ENCODE assay signal across 25 cellular contexts in genomic region chrX:100085851-100086250, GRCh38.
DNase-seq lines count a peak whose midpoint lies in the region; ATAC-seq and TF ChIP-seq lines count a peak whose summit lies in the region.
"Had no signal": no experiment of that assay in that cellular context is flagged by ENCODE, and none has a peak within 500 bp of the region (broad histone marks: within the 10 kb centered on the region; RNA-seq: fewer than 3 reads in every experiment).

No MANE protein-coding gene starts in this region.

- peaks cover 1% of the 10 kb centered on the region for H3K9me3 Mint-ChIP-seq in activated CD8-positive, alpha-beta T cell treated with anti-CD3 and anti-CD28 coated beads for 36 hours

- DNase-seq in NCI-H748 (lab: John Stamatoyannopoulos, UW; ENCODE audit: unreplicated experiment) (peak; percentile 8), NCI-H748 treated with DMSO at 0.1 percent for 48 hours (lab: John Stamatoyannopoulos, UW) (no peak), NCI-H1105 (lab: John Stamatoyannopoulos, UW) (peak; percentile 17), fibroblast of mammary gland (ENCODE audit: low read depth) (peak; percentile 20), foreskin melanocyte (no peak)
- DNase-seq in activated CD8-positive, alpha-beta T cell treated with anti-CD3 and anti-CD28 coated beads for 36 hours = no peak
- DNase-seq in stimulated activated CD8-positive, alpha-beta memory T cell treated with anti-CD3 and anti-CD28 coated beads, Interleukin-4, amount 100 ng/mL, for 48 hours = no peak
- DNase-seq: AML-193; C1 segment of cervical spinal cord; CD4-positive, alpha-beta memory T cell; COR-L47; DMS53; H7; HFFc6; IMR-90; KG1; MM.1S; NCI-H1417 treated with DMSO at 0.1 percent for 48 hours; NCI-H1694 treated with DMSO at 0.1 percent for 48 hours; NCI-H2081; NCI-H2171 treated with DMSO at 0.1 percent for 48 hours; NCI-H345; NCI-H526 treated with DMSO at 0.1 percent for 48 hours; SIG-M5 had no signal

- intact Hi-C loops in activated CD8-positive, alpha-beta T cell treated with anti-CD3 and anti-CD28 coated beads for 36 hours (cut with micrococcal nuclease) = no loop called here

- CTCF ChIA-PET in activated CD8-positive, alpha-beta T cell treated with anti-CD3 and anti-CD28 coated beads for 36 hours (lab: Charles Lee) = no interaction called here

- no peak overlapping the region for H3K4me3 ChIP-seq in fibroblast of mammary gland (ENCODE audit: control insufficient read depth, low read depth, low read length)
- H3K4me3 ChIP-seq: SK-N-MC had no signal

- H3K36me3 Mint-ChIP-seq in activated CD8-positive, alpha-beta T cell treated with anti-CD3 and anti-CD28 coated beads for 36 hours (ENCODE audit: low read depth) = no peaks in the 10 kb centered on the region
- H3K36me3 Mint-ChIP-seq: CD4-positive, alpha-beta memory T cell had no signal

- H3K27me3 Mint-ChIP-seq in activated CD8-positive, alpha-beta T cell treated with anti-CD3 and anti-CD28 coated beads for 36 hours = no peaks in the 10 kb centered on the region
- H3K27me3 Mint-ChIP-seq: CD4-positive, alpha-beta memory T cell had no signal

- no peaks in the 10 kb centered on the region for H3K4me1 Mint-ChIP-seq in activated CD8-positive, alpha-beta T cell treated with anti-CD3 and anti-CD28 coated beads for 36 hours (ENCODE audit: low read depth)
- H3K4me1 Mint-ChIP-seq: CD4-positive, alpha-beta memory T cell had no signal

- no peak for TF ChIP-seq CTCF in fibroblast of mammary gland (conservative IDR thresholded peaks at IDR 0.05; ENCODE audit: control insufficient read depth, insufficient read depth, low read depth, low read length)
- TF ChIP-seq CTCF in activated CD8-positive, alpha-beta T cell treated with anti-CD3 and anti-CD28 coated beads for 36 hours (IDR thresholded peaks at IDR 0.05) = no peak

- no peak overlapping the region for H3K4me3 Mint-ChIP-seq in activated CD8-positive, alpha-beta T cell treated with anti-CD3 and anti-CD28 coated beads for 36 hours
- H3K4me3 Mint-ChIP-seq: CD4-positive, alpha-beta memory T cell; HFFc6 had no signal

- H3K27ac Mint-ChIP-seq in activated CD8-positive, alpha-beta T cell treated with anti-CD3 and anti-CD28 coated beads for 36 hours = no peak overlapping the region
- H3K27ac Mint-ChIP-seq: CD4-positive, alpha-beta memory T cell; HFFc6 had no signal

- POLR2A ChIA-PET in activated CD8-positive, alpha-beta T cell treated with anti-CD3 and anti-CD28 coated beads for 36 hours (lab: Charles Lee) = no interaction called here

- ATAC-seq in activated CD8-positive, alpha-beta T cell treated with anti-CD3 and anti-CD28 coated beads for 36 hours = no peak

Comparison
In these comparisons a context has a peak if more than half of its experiments do, and no peak if none do; other contexts are left out.
1. DNase-seq: peak in NCI-H748 (single experiment), NCI-H1105 (single experiment) and fibroblast of mammary gland (single experiment); none in NCI-H748 treated with DMSO at 0.1 percent for 48 hours (single experiment), activated CD8-positive, alpha-beta T cell treated with anti-CD3 and anti-CD28 coated beads for 36 hours (single experiment), stimulated activated CD8-positive, alpha-beta memory T cell treated with anti-CD3 and anti-CD28 coated beads, Interleukin-4, amount 100 ng/mL, for 48 hours (single experiment) and foreskin melanocyte (single experiment).